8 cellular contexts compared by ENCODE assay signal in genomic region chr14:21475767-21476525, GRCh38. TPM values are rescaled to one million over a fixed set of nuclear protein-coding genes. Genes with fewer than 3 reads are reported as not detected.
DNase-seq lines count a peak whose midpoint lies in the region; ATAC-seq, FAIRE-seq and TF ChIP-seq lines count a peak whose summit lies in the region.

No MANE protein-coding gene starts in this region.

- peak overlapping the region; percentile 91 for H3K9ac ChIP-seq in keratinocyte (ENCODE audit: control insufficient read depth, extremely low read depth, insufficient read depth, low read length)

- H2AFZ ChIP-seq in keratinocyte (ENCODE audit: control insufficient read depth, low read length): peak overlapping the region; percentile 75

- peak in 1 of 2 donors; percentile 1 for ATAC-seq in activated naive CD4-positive, alpha-beta T cell treated with anti-CD3 and anti-CD28 coated beads, Interleukin-2, amount 50 U/mL, for 72 hours
- ATAC-seq in GM21447 (IDR thresholded peaks at IDR 0.05; ENCODE audit: unreplicated experiment): no peak
- ATAC-seq in GM18511 (IDR thresholded peaks at IDR 0.05; ENCODE audit: unreplicated experiment): no peak
- no peak for ATAC-seq in GM19023 (IDR thresholded peaks at IDR 0.05; ENCODE audit: unreplicated experiment)

- FAIRE-seq in keratinocyte (lab: Jason Lieb, UNC): no peak

- H3K27ac ChIP-seq in keratinocyte (ENCODE audit: control insufficient read depth, insufficient read depth, low read length): peak overlapping the region; percentile 92
- peak overlapping the region; percentile 54 for H3K27ac ChIP-seq in temporal lobe (ENCODE audit: low read depth, low read length)

- H3K9me3 ChIP-seq in keratinocyte (ENCODE audit: control insufficient read depth, low read depth, low read length): no peaks in the 10 kb centered on the region

- peak overlapping the region; percentile 88 for H3K4me2 ChIP-seq in keratinocyte (ENCODE audit: control insufficient read depth, extremely low read depth, insufficient read depth, low read depth, low read length)

- H3K9me3 Mint-ChIP-seq in T-helper 2 cell treated with Interferon-gamma antibody and Interleukin-4, amounts not matched to agents 5 μg/mL and 100 μg/mL, for 36 hours: no peaks in the 10 kb centered on the region
- no peaks in the 10 kb centered on the region for H3K9me3 Mint-ChIP-seq in activated naive CD4-positive, alpha-beta T cell treated with anti-CD3 and anti-CD28 coated beads, Interleukin-2, amount 50 U/mL, for 72 hours

- H3K9me1 ChIP-seq in keratinocyte (ENCODE audit: control insufficient read depth, extremely low read depth, insufficient read depth, low read length): no peaks in the 10 kb centered on the region

- no peaks in the 10 kb centered on the region for H3K27me3 Mint-ChIP-seq in T-helper 2 cell treated with Interferon-gamma antibody and Interleukin-4, amounts not matched to agents 5 μg/mL and 100 μg/mL, for 36 hours (ENCODE audit: low read depth)

- H3K79me2 ChIP-seq in keratinocyte (ENCODE audit: control insufficient read depth, insufficient read depth, low read length): peaks cover 38% of the 10 kb centered on the region

- dilution Hi-C loops in keratinocyte (cut with MboI; ENCODE audit: extremely low pct_ligation_motif_present, low sequenced_read_pairs): no loop called here

- TF ChIP-seq CTCF in keratinocyte (optimal IDR thresholded peaks at IDR 0.05 in 1 of 3, IDR thresholded peaks at IDR 0.05 in 1 of 3, conservative IDR thresholded peaks at IDR 0.05 in 1 of 3; ENCODE audit: extremely low read depth in 1 of 3, insufficient read depth in 2 of 3, low read length in 3 of 3): no peak

- peaks cover 21% of the 10 kb centered on the region for H3K4me1 Mint-ChIP-seq in T-helper 2 cell treated with Interferon-gamma antibody and Interleukin-4, amounts not matched to agents 5 μg/mL and 100 μg/mL, for 36 hours (ENCODE audit: low read depth)

- peak overlapping the region; percentile 100 for H3K4me3 Mint-ChIP-seq in T-helper 2 cell treated with Interferon-gamma antibody and Interleukin-4, amounts not matched to agents 5 μg/mL and 100 μg/mL, for 36 hours

- H4K20me1 ChIP-seq in keratinocyte (ENCODE audit: control insufficient read depth, extremely low read depth, insufficient read depth, low read length): no peaks in the 10 kb centered on the region

- H3K4me3 ChIP-seq in keratinocyte (ENCODE audit: control insufficient read depth in 2 of 3, extremely low read depth in 1 of 3, insufficient read depth in 2 of 3, low read depth in 1 of 3, low read length in 3 of 3): peak overlapping the region; percentile 97 to 99 (median 98)

- H3K27me3 ChIP-seq in keratinocyte (ENCODE audit: control insufficient read depth, extremely low read depth, insufficient read depth, low read length): no peaks in the 10 kb centered on the region

- no peak for DNase-seq in T-helper 2 cell treated with Interferon-gamma antibody and Interleukin-4, amounts not matched to agents 5 μg/mL and 100 μg/mL, for 36 hours (ENCODE audit: low spot score)
- DNase-seq in T-helper 2 cell (no peak), keratinocyte (ENCODE audit: low read depth, low spot score) (no peak)
- no peak for DNase-seq in activated naive CD4-positive, alpha-beta T cell treated with anti-CD3 and anti-CD28 coated beads, Interleukin-2, amount 50 U/mL, for 72 hours (ENCODE audit: low spot score in 2 of 2)

- peaks cover 13% of the 10 kb centered on the region for H3K4me1 ChIP-seq in keratinocyte (ENCODE audit: control insufficient read depth, extremely low read depth, insufficient read depth, low read length)

- H3K36me3 Mint-ChIP-seq in T-helper 2 cell treated with Interferon-gamma antibody and Interleukin-4, amounts not matched to agents 5 μg/mL and 100 μg/mL, for 36 hours (ENCODE audit: low read depth): peaks cover 22% of the 10 kb centered on the region
- H3K36me3 Mint-ChIP-seq in activated naive CD4-positive, alpha-beta T cell treated with anti-CD3 and anti-CD28 coated beads, Interleukin-2, amount 50 U/mL, for 72 hours: peaks cover 10 to 12% of the 10 kb centered on the region in 2 donors

- peaks cover 0 to 4% of the 10 kb centered on the region in 2 experiments for H3K36me3 ChIP-seq in keratinocyte (ENCODE audit: control insufficient read depth in 2 of 2, extremely low read depth in 1 of 2, insufficient read depth in 2 of 2, low read length in 2 of 2)

- H3K27ac Mint-ChIP-seq in T-helper 2 cell treated with Interferon-gamma antibody and Interleukin-4, amounts not matched to agents 5 μg/mL and 100 μg/mL, for 36 hours: peak overlapping the region; percentile 100
- peak overlapping the region; percentile 55 to 99 for H3K27ac Mint-ChIP-seq in activated naive CD4-positive, alpha-beta T cell treated with anti-CD3 and anti-CD28 coated beads, Interleukin-2, amount 50 U/mL, for 72 hours

RNA-seq across cellular contexts. Expression of gene RAB2B, which starts 0.8 kb away (rescaled TPM):
- 10 to 100 TPM; 30.2 to 48.8 TPM for total RNA-seq in activated naive CD4-positive, alpha-beta T cell treated with anti-CD3 and anti-CD28 coated beads, Interleukin-2, amount 50 U/mL, for 72 hours
- 12.4 to 18.3 TPM (median 17.7 TPM) in 3 replicates for polyA plus RNA-seq in keratinocyte
- 3.3 TPM for polyA plus RNA-seq in keratinocyte (2011; ENCODE audit: low read depth)
- 9.3 and 17.4 TPM in 2 replicates for polyA plus RNA-seq in keratinocyte (2011; cell fraction: cytosol; rRNA removed)
- 18.9 and 21.6 TPM in 2 replicates for polyA plus RNA-seq in keratinocyte (2011; cell fraction: nucleus; rRNA removed)
- 8.5 and 14.7 TPM in 2 replicates for polyA plus RNA-seq in keratinocyte (2012; ENCODE audit: low replicate concordance)
- polyA minus RNA-seq in keratinocyte: 4.9 to 23.8 TPM (median 17.5 TPM) in 3 replicates
- polyA minus RNA-seq in keratinocyte (2011; cell fraction: cytosol; rRNA and poly(A)+ RNA removed): 11.1 TPM
- 6.5 and 12.9 TPM in 2 replicates for polyA minus RNA-seq in keratinocyte (2011; cell fraction: nucleus; rRNA and poly(A)+ RNA removed)
- total RNA-seq in temporal lobe: 32.5 TPM

RNA-seq across cellular contexts. Expression of gene TOX4, which starts 1.0 kb away (rescaled TPM):
- total RNA-seq in activated naive CD4-positive, alpha-beta T cell treated with anti-CD3 and anti-CD28 coated beads, Interleukin-2, amount 50 U/mL, for 72 hours: 100 to 1,000 TPM in 1 of 2 donors, 10 to 100 TPM in 1; 80.8 to 104 TPM
- polyA plus RNA-seq in keratinocyte: 85.4 to 111 TPM (median 94.6 TPM) in 3 replicates
- 30.1 TPM for polyA plus RNA-seq in keratinocyte (2011; ENCODE audit: low read depth)
- polyA plus RNA-seq in keratinocyte (2011; cell fraction: cytosol; rRNA removed): 50.6 and 64.1 TPM in 2 replicates
- polyA plus RNA-seq in keratinocyte (2011; cell fraction: nucleus; rRNA removed): 70.3 and 74.2 TPM in 2 replicates
- 65.4 and 68.5 TPM in 2 replicates for polyA plus RNA-seq in keratinocyte (2012; ENCODE audit: low replicate concordance)
- polyA minus RNA-seq in keratinocyte: 77.9 to 131 TPM (median 115 TPM) in 3 replicates
- polyA minus RNA-seq in keratinocyte (2011; cell fraction: cytosol; rRNA and poly(A)+ RNA removed): 29.2 TPM
- polyA minus RNA-seq in keratinocyte (2011; cell fraction: nucleus; rRNA and poly(A)+ RNA removed): 15.4 and 22.7 TPM in 2 replicates
- 22.4 TPM for total RNA-seq in temporal lobe

RNA-seq across cellular contexts. Expression of gene CHD8, which starts 20.0 kb away (rescaled TPM):
- total RNA-seq in activated naive CD4-positive, alpha-beta T cell treated with anti-CD3 and anti-CD28 coated beads, Interleukin-2, amount 50 U/mL, for 72 hours: 100 to 1,000 TPM; 125 to 126 TPM
- polyA plus RNA-seq in keratinocyte: 21.0 to 24.7 TPM (median 23.3 TPM) in 3 replicates
- polyA plus RNA-seq in keratinocyte (2011; ENCODE audit: low read depth): 29.1 TPM
- 21.0 and 24.4 TPM in 2 replicates for polyA plus RNA-seq in keratinocyte (2011; cell fraction: cytosol; rRNA removed)
- 96.5 and 97.8 TPM in 2 replicates for polyA plus RNA-seq in keratinocyte (2011; cell fraction: nucleus; rRNA removed)
- 46.0 and 51.4 TPM in 2 replicates for polyA plus RNA-seq in keratinocyte (2012; ENCODE audit: low replicate concordance)
- polyA minus RNA-seq in keratinocyte: 62.4 to 217 TPM (median 75.1 TPM) in 3 replicates
- 32.2 TPM for polyA minus RNA-seq in keratinocyte (2011; cell fraction: cytosol; rRNA and poly(A)+ RNA removed)
- polyA minus RNA-seq in keratinocyte (2011; cell fraction: nucleus; rRNA and poly(A)+ RNA removed): 67.1 and 118 TPM in 2 replicates
- total RNA-seq in temporal lobe: 68.4 TPM

RNA-seq across cellular contexts. Expression of gene METTL3, which starts 35.2 kb away (rescaled TPM):
- 10 to 100 TPM; 60.6 to 74.9 TPM for total RNA-seq in activated naive CD4-positive, alpha-beta T cell treated with anti-CD3 and anti-CD28 coated beads, Interleukin-2, amount 50 U/mL, for 72 hours
- 66.5 to 99.7 TPM (median 96.0 TPM) in 3 replicates for polyA plus RNA-seq in keratinocyte
- 29.0 TPM for polyA plus RNA-seq in keratinocyte (2011; ENCODE audit: low read depth)
- polyA plus RNA-seq in keratinocyte (2011; cell fraction: cytosol; rRNA removed): 36.0 and 50.9 TPM in 2 replicates
- polyA plus RNA-seq in keratinocyte (2011; cell fraction: nucleus; rRNA removed): 318 and 323 TPM in 2 replicates
- polyA plus RNA-seq in keratinocyte (2012; ENCODE audit: low replicate concordance): 32.2 and 37.4 TPM in 2 replicates
- polyA minus RNA-seq in keratinocyte: 68.6 to 78.2 TPM (median 74.2 TPM) in 3 replicates
- 33.8 TPM for polyA minus RNA-seq in keratinocyte (2011; cell fraction: cytosol; rRNA and poly(A)+ RNA removed)
- 33.7 and 50.9 TPM in 2 replicates for polyA minus RNA-seq in keratinocyte (2011; cell fraction: nucleus; rRNA and poly(A)+ RNA removed)
- total RNA-seq in temporal lobe: 46.7 TPM

RNA-seq across cellular contexts. Expression of gene SALL2, which starts 50.2 kb away (rescaled TPM):
- total RNA-seq in activated naive CD4-positive, alpha-beta T cell treated with anti-CD3 and anti-CD28 coated beads, Interleukin-2, amount 50 U/mL, for 72 hours: 1 to 10 TPM; 5.4 to 9.3 TPM
- 0.44 to 0.84 TPM (median 0.64 TPM) in 3 replicates for polyA plus RNA-seq in keratinocyte
- polyA plus RNA-seq in keratinocyte (2011; ENCODE audit: low read depth): 0.16 TPM
- 0.57 and 0.63 TPM in 2 replicates for polyA plus RNA-seq in keratinocyte (2011; cell fraction: cytosol; rRNA removed)
- 0.55 and 0.68 TPM in 2 replicates for polyA plus RNA-seq in keratinocyte (2011; cell fraction: nucleus; rRNA removed)
- 0.39 and 1.0 TPM in 2 replicates for polyA plus RNA-seq in keratinocyte (2012; ENCODE audit: low replicate concordance)
- 0.73 to 3.1 TPM (median 0.90 TPM) in 3 replicates for polyA minus RNA-seq in keratinocyte
- not detected for polyA minus RNA-seq in keratinocyte (2011; cell fraction: cytosol; rRNA and poly(A)+ RNA removed)
- polyA minus RNA-seq in keratinocyte (2011; cell fraction: nucleus; rRNA and poly(A)+ RNA removed): 0.54 and 0.63 TPM in 2 replicates
- 26.3 TPM for total RNA-seq in temporal lobe
